9 cellular contexts compared by ENCODE assay signal in genomic region chr9:93955356-93956182, GRCh38. TPM values are rescaled to one million over a fixed set of nuclear protein-coding genes. Genes with fewer than 3 reads are reported as not detected.
DNase-seq lines count a peak whose midpoint lies in the region; ATAC-seq and TF ChIP-seq lines count a peak whose summit lies in the region.
"Had no signal": no experiment of that assay in that cellular context is flagged by ENCODE, and none has a peak within 500 bp of the region (broad histone marks: within the 10 kb centered on the region; RNA-seq: fewer than 3 reads in every experiment).

No MANE protein-coding gene starts in this region.

- POLR2A ChIA-PET in CD4-positive, alpha-beta memory T cell (lab: Charles Lee; ENCODE audit: partially characterized antibody) = no interaction called here

- ATAC-seq in natural killer cell (peak in 2 of 3 donors; percentile 35 to 44), GM18502 (IDR thresholded peaks at IDR 0.05; ENCODE audit: poor library complexity, unreplicated experiment) (no peak), HG03139 (IDR thresholded peaks at IDR 0.05; ENCODE audit: unreplicated experiment) (no peak), GM19467 (IDR thresholded peaks at IDR 0.05; ENCODE audit: unreplicated experiment) (no peak), HG03520 (IDR thresholded peaks at IDR 0.05; ENCODE audit: unreplicated experiment) (no peak)

- no peak for TF ChIP-seq CTCF in natural killer cell (IDR thresholded peaks at IDR 0.05)

- H3K9me3 ChIP-seq in CD4-positive, alpha-beta memory T cell (ENCODE audit: control insufficient read depth in 1 of 2, low read length in 2 of 2) = no peaks in the 10 kb centered on the region

- no peak overlapping the region for H3K27ac Mint-ChIP-seq in CD4-positive, alpha-beta memory T cell
- no peak overlapping the region for H3K27ac Mint-ChIP-seq in activated naive CD4-positive, alpha-beta T cell treated with anti-CD3 and anti-CD28 coated beads, Interleukin-2, amount 50 U/mL, for 24 hours
- H3K27ac Mint-ChIP-seq in natural killer cell = no peak overlapping the region

- H3K27ac ChIP-seq in CD4-positive, alpha-beta memory T cell (ENCODE audit: low read depth, low read length) = no peak overlapping the region
- H3K27ac ChIP-seq: neutrophil had no signal

- H3K36me3 Mint-ChIP-seq in CD4-positive, alpha-beta memory T cell = no peaks in the 10 kb centered on the region
- H3K36me3 Mint-ChIP-seq in activated naive CD4-positive, alpha-beta T cell treated with anti-CD3 and anti-CD28 coated beads, Interleukin-2, amount 50 U/mL, for 24 hours = no peaks in the 10 kb centered on the region
- no peaks in the 10 kb centered on the region for H3K36me3 Mint-ChIP-seq in natural killer cell

- peak in 3 of 5 donors; percentile 25 to 55 (median 41) for DNase-seq in CD4-positive, alpha-beta memory T cell
- peak; percentile 72 for DNase-seq in NCI-H2029 (lab: John Stamatoyannopoulos, UW)
- no peak for DNase-seq in natural killer cell

- H3K9me3 Mint-ChIP-seq in CD4-positive, alpha-beta memory T cell = peaks cover 0 to 3% (median 0%) of the 10 kb centered on the region in 8 donors
- H3K9me3 Mint-ChIP-seq in activated naive CD4-positive, alpha-beta T cell treated with anti-CD3 and anti-CD28 coated beads, Interleukin-2, amount 50 U/mL, for 24 hours = no peaks in the 10 kb centered on the region
- H3K9me3 Mint-ChIP-seq in natural killer cell = no peaks in the 10 kb centered on the region

- H3K4me1 Mint-ChIP-seq in CD4-positive, alpha-beta memory T cell = peaks cover 16 to 70% (median 43%) of the 10 kb centered on the region in 4 donors
- H3K4me1 Mint-ChIP-seq in activated naive CD4-positive, alpha-beta T cell treated with anti-CD3 and anti-CD28 coated beads, Interleukin-2, amount 50 U/mL, for 24 hours = peaks cover 54% of the 10 kb centered on the region
- H3K4me1 Mint-ChIP-seq in natural killer cell = peaks cover 28 to 53% of the 10 kb centered on the region in 2 donors

- no peaks in the 10 kb centered on the region for H3K36me3 ChIP-seq in CD4-positive, alpha-beta memory T cell (ENCODE audit: insufficient read depth, low read length)
- H3K36me3 ChIP-seq: neutrophil had no signal

- H3K4me3 ChIP-seq in CD4-positive, alpha-beta memory T cell (ENCODE audit: low read length in 2 of 2) = no peak overlapping the region

- H3K4me1 ChIP-seq in CD4-positive, alpha-beta memory T cell (ENCODE audit: insufficient read depth, low read length) = peaks cover 56% of the 10 kb centered on the region

- CTCF ChIA-PET in CD4-positive, alpha-beta memory T cell (lab: Charles Lee; ENCODE audit: partially characterized antibody) = interaction anchor here (0.5 kb wide), 1 partner anchor 11 kb away, joined by 3 read pairs; no protein-coding TSS in a partner anchor

- H3K27me3 ChIP-seq in CD4-positive, alpha-beta memory T cell (ENCODE audit: insufficient read depth, low read length) = peaks cover 68% of the 10 kb centered on the region

- H3K4me3 Mint-ChIP-seq in CD4-positive, alpha-beta memory T cell = peak overlapping the region; percentile 43 to 82 (median 72)
- H3K4me3 Mint-ChIP-seq in activated naive CD4-positive, alpha-beta T cell treated with anti-CD3 and anti-CD28 coated beads, Interleukin-2, amount 50 U/mL, for 24 hours = peak overlapping the region; percentile 82
- peak overlapping the region; percentile 65 for H3K4me3 Mint-ChIP-seq in natural killer cell

- peaks cover 41 to 60% of the 10 kb centered on the region in 2 donors for H3K27me3 Mint-ChIP-seq in CD4-positive, alpha-beta memory T cell
- H3K27me3 Mint-ChIP-seq in activated naive CD4-positive, alpha-beta T cell treated with anti-CD3 and anti-CD28 coated beads, Interleukin-2, amount 50 U/mL, for 24 hours = peaks cover 55% of the 10 kb centered on the region
- H3K27me3 Mint-ChIP-seq in natural killer cell (ENCODE audit: low read depth in 2 of 2) = peaks cover 65 to 68% of the 10 kb centered on the region in 2 donors

- intact Hi-C loops in CD4-positive, alpha-beta memory T cell (cut with micrococcal nuclease) = no loop called here
- intact Hi-C loops in natural killer cell (cut with micrococcal nuclease) = no loop called here

RNA-seq across cellular contexts. Expression of gene BARX1, which starts 0.4 kb away (rescaled TPM):
- not detected for total RNA-seq in CD4-positive, alpha-beta memory T cell
- polyA plus RNA-seq in CD4-positive, alpha-beta memory T cell = not detected
- not detected for total RNA-seq in natural killer cell

Comparison
In these comparisons a context has a peak if more than half of its experiments do, and no peak if none do; other contexts are left out.
1. ATAC-seq: peak in natural killer cell (2 of 3); none in GM18502 (single experiment), HG03139 (single experiment), GM19467 (single experiment) and HG03520 (single experiment).
2. Peak in every context shown above with its lines, with median percentiles within 50 percentile points of each other: H3K4me3 Mint-ChIP-seq.